ENCODE assay signal across 31 cellular contexts in the genomic region with DNA sequence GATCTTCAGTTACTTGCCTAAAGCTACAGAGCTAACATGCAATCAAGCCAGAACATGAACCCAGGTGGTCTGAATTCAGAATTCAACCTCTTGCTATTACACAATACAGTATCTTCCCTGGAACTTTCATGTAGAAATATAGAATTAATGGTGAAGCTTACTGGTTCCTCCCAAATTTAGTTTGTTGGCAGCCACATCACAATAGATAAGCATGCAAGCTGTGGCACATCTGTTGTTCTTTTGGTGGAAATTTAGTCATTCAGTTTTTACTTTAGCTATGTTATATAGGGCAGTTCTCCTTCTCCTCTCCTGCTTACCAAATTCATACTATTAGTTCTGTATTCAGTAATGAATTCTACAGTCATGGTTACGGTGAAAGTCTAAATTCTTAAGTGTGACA.
DNase-seq lines count a peak whose midpoint lies in the region; ATAC-seq and TF ChIP-seq lines count a peak whose summit lies in the region.
"Had no signal": no experiment of that assay in that cellular context is flagged by ENCODE, and none has a peak within 500 bp of the region (broad histone marks: within the 10 kb centered on the region; RNA-seq: fewer than 3 reads in every experiment).

No MANE protein-coding gene starts in this region.

- no peak overlapping the region; the same call in 1 of the 2 replicates for H3K4me3 Mint-ChIP-seq in HFFc6
- no peak overlapping the region for H3K4me3 Mint-ChIP-seq in immature natural killer cell
- H3K4me3 Mint-ChIP-seq: naive thymus-derived CD4-positive, alpha-beta T cell had no signal

- no peak for ATAC-seq in activated naive CD4-positive, alpha-beta T cell treated with anti-CD3 and anti-CD28 coated beads, Interleukin-2, amount 50 U/mL, for 72 hours
- ATAC-seq: naive thymus-derived CD4-positive, alpha-beta T cell; Right ventricle myocardium inferior had no signal

- TF ChIP-seq CTCF in HFFc6 (IDR thresholded peaks at IDR 0.05) (no peak), brain microvascular endothelial cell (IDR thresholded peaks at IDR 0.05; ENCODE audit: low read depth, low read length, missing control alignments) (no peak), fibroblast of pulmonary artery (IDR thresholded peaks at IDR 0.05; ENCODE audit: low read length, missing control alignments) (no peak)

- H3K27me3 ChIP-seq in brain microvascular endothelial cell (replicated peaks) = no peaks in the 10 kb centered on the region
- H3K27me3 ChIP-seq: BLaER1, heart right ventricle, thyroid gland had no signal

- H3K4me3 ChIP-seq in brain microvascular endothelial cell (ENCODE audit: low read depth, low read length) (no peak overlapping the region), fibroblast of pulmonary artery (replicated peaks; ENCODE audit: low read depth, low read length) (no peak overlapping the region)
- H3K4me3 ChIP-seq: BLaER1, heart right ventricle, thyroid gland had no signal

- in situ Hi-C loops in brain microvascular endothelial cell (cut with HindIII; ENCODE audit: low pct_ligation_motif_present, low sequenced_read_pairs) = no loop called here

- H3K27ac Mint-ChIP-seq in HFFc6 (peak overlapping the region; percentile 86), immature natural killer cell (no peak overlapping the region)
- no peak overlapping the region for H3K27ac Mint-ChIP-seq in activated naive CD4-positive, alpha-beta T cell treated with anti-CD3 and anti-CD28 coated beads, Interleukin-2, amount 50 U/mL, for 72 hours
- H3K27ac Mint-ChIP-seq: naive thymus-derived CD4-positive, alpha-beta T cell had no signal

- H3K4me1 Mint-ChIP-seq in HFFc6 (ENCODE audit: low read depth) (peaks cover 83% of the 10 kb centered on the region), immature natural killer cell (no peaks in the 10 kb centered on the region)

- H3K9me3 Mint-ChIP-seq in HFFc6 (no peaks in the 10 kb centered on the region), immature natural killer cell (peaks cover 0 to 3% (median 0%) of the 10 kb centered on the region in 6 donors)
- H3K9me3 Mint-ChIP-seq in activated naive CD4-positive, alpha-beta T cell treated with anti-CD3 and anti-CD28 coated beads, Interleukin-2, amount 50 U/mL, for 72 hours = peaks cover 0 to 4% of the 10 kb centered on the region in 2 donors

- no peaks in the 10 kb centered on the region for H3K27me3 Mint-ChIP-seq in HFFc6 (ENCODE audit: insufficient read depth)
- peaks cover 0 to 4% (median 0%) of the 10 kb centered on the region in 3 donors for H3K27me3 Mint-ChIP-seq in immature natural killer cell (ENCODE audit: low read depth in 3 of 3)

- H3K27ac ChIP-seq in brain microvascular endothelial cell = peak overlapping the region; percentile 95
- H3K27ac ChIP-seq: BLaER1, thyroid gland, WERI-Rb-1 had no signal

- DNase-seq in AG08395 (ENCODE audit: low spot score) = peak; percentile 6
- no peak for DNase-seq in HFFc6
- DNase-seq in brain microvascular endothelial cell = no peak
- peak; percentile 58 for DNase-seq in fibroblast of pulmonary artery (ENCODE audit: low read depth)
- no peak for DNase-seq in DMS114 treated with DMSO at 0.1 percent for 48 hours (lab: John Stamatoyannopoulos, UW; ENCODE audit: unreplicated experiment)
- no peak for DNase-seq in cerebellar nuclear complex (lab: John Stamatoyannopoulos, UW)
- DNase-seq in immature natural killer cell = no peak
- no peak for DNase-seq in activated naive CD4-positive, alpha-beta T cell treated with anti-CD3 and anti-CD28 coated beads, Interleukin-2, amount 50 U/mL, for 72 hours (ENCODE audit: low spot score in 2 of 2)
- DNase-seq: activated CD4-positive, alpha-beta T cell treated with anti-CD3 and anti-CD28 coated beads for 4 hours; activated gamma-delta T cell treated with Interleukin-2 at 50 U/mL for 16 hours; activated T-cell treated with anti-CD3 and anti-CD28 coated beads, Interleukin-2, amount 50 U/mL, for 1 hour; DMS53; foreskin melanocyte; H7; heart right ventricle; Karpas-422; MV-4-11; naive thymus-derived CD4-positive, alpha-beta T cell; NCI-H1436 treated with DMSO at 0.1 percent for 48 hours; NCI-H2081 treated with DMSO at 0.1 percent for 48 hours; NCI-H2227 treated with DMSO at 0.1 percent for 48 hours; NCI-H526 treated with DMSO at 0.1 percent for 48 hours; NK-92 treated with Interleukin-12 subunit alpha and Interleukin-12 subunit beta, amount 100 ng/mL, for 24 hours; nucleus accumbens; PC-3; stimulated activated CD4-positive, alpha-beta T cell treated with anti-CD3 and anti-CD28 coated beads, Interleukin-4, amount 100 ng/mL, for 24 hours; T1000; thyroid gland; WERI-Rb-1 had no signal

- H3K36me3 Mint-ChIP-seq in HFFc6 (ENCODE audit: low read depth) (peaks cover 21% of the 10 kb centered on the region), immature natural killer cell (no peaks in the 10 kb centered on the region)
- no peaks in the 10 kb centered on the region for H3K36me3 Mint-ChIP-seq in activated naive CD4-positive, alpha-beta T cell treated with anti-CD3 and anti-CD28 coated beads, Interleukin-2, amount 50 U/mL, for 72 hours
- H3K36me3 Mint-ChIP-seq: naive thymus-derived CD4-positive, alpha-beta T cell had no signal

- no peaks in the 10 kb centered on the region for H3K36me3 ChIP-seq in brain microvascular endothelial cell (replicated peaks)
- H3K36me3 ChIP-seq: BLaER1, heart right ventricle, thyroid gland, WERI-Rb-1 had no signal

Comparison
In these comparisons a context has a peak if more than half of its experiments do, and no peak if none do; other contexts are left out.
1. DNase-seq: peak in AG08395 (single experiment) and fibroblast of pulmonary artery (single experiment); none in HFFc6 (single experiment), brain microvascular endothelial cell (single experiment), DMS114 treated with DMSO at 0.1 percent for 48 hours (single experiment), cerebellar nuclear complex (0 of 2), immature natural killer cell (0 of 3) and activated naive CD4-positive, alpha-beta T cell treated with anti-CD3 and anti-CD28 coated beads, Interleukin-2, amount 50 U/mL, for 72 hours (0 of 2).